In the genomic region with DNA sequence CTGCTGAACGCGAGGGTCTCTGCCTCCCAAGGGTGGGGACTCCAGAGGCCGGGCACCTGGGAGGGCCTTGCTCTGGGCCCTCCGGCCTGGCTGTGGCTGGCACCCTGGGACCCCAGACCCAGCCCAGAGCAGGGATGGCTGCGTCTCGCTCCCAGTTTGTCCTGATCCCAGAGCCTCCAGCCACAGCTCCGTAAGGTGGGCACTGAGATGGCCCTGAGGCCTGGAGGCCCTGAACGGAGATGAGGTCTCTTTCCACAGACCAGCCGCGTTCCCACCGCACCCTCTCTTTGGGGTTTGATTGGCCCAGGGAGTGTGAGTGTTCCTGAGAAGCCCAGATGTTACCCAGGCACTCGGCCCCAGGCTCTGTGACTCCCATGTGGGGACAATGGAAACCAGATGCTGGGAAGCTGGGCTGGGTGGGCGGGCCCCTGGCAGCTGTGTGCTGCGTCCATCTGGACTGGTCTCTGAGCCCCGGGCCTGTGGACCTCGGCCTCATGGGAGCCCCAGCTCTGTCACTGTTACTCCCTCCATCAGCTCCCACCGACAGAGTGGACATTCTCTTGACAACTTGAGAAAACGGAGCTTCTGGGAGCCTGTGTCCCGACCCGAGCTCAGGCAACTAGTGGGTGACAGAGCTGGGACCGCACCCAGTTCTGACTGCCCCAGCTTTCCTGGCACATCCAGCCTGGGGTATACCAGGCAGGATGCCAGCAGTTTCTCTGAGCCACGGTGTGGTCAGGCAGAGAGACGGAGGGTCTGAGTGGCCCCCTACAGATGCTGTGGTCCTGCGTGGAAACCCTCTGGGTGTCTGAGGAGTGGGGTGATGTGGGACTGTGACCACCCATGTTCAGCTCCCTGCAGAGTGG, we compare ENCODE assay signal across 9 cellular contexts. TPM values are rescaled to one million over a fixed set of nuclear protein-coding genes. Genes with fewer than 3 reads are reported as not detected.
DNase-seq lines count a peak whose midpoint lies in the region; ATAC-seq and TF ChIP-seq lines count a peak whose summit lies in the region.
"Had no signal": no experiment of that assay in that cellular context is flagged by ENCODE, and none has a peak within 500 bp of the region (broad histone marks: within the 10 kb centered on the region; RNA-seq: fewer than 3 reads in every experiment).

No MANE protein-coding gene starts in this region.

- no peaks in the 10 kb centered on the region for H3K79me2 ChIP-seq in hepatocyte

- H3K27me3 ChIP-seq in ascending aorta: no peaks in the 10 kb centered on the region
- peaks cover 9% of the 10 kb centered on the region for H3K27me3 ChIP-seq in hepatocyte
- peaks cover 20 to 34% (median 22%) of the 10 kb centered on the region in 3 donors for H3K27me3 ChIP-seq in skeletal muscle tissue (ENCODE audit: control insufficient read depth in 3 of 3, insufficient read depth in 3 of 3, low read length in 3 of 3)
- H3K27me3 ChIP-seq in effector memory CD4-positive, alpha-beta T cell (replicated peaks; ENCODE audit: control insufficient read depth, insufficient read depth, low read length, poor library complexity, severe bottlenecking): peaks cover 36% of the 10 kb centered on the region

- no peak overlapping the region for H2AFZ ChIP-seq in hepatocyte

- H3K9ac ChIP-seq in skeletal muscle tissue (ENCODE audit: low read depth in 1 of 3, low read length in 3 of 3): peak overlapping the region in 1 of 3 donors; percentile 79

- H3K27ac ChIP-seq in ascending aorta (peak overlapping the region; percentile 98 to 99), hepatocyte (peak overlapping the region; percentile 97), skeletal muscle tissue (ENCODE audit: low read depth, low read length) (peak overlapping the region; percentile 88), caudate nucleus (ENCODE audit: low read depth, low read length) (no peak overlapping the region)
- no peak overlapping the region for H3K27ac ChIP-seq in effector memory CD4-positive, alpha-beta T cell (ENCODE audit: insufficient read depth, low read length, poor library complexity, severe bottlenecking)
- H3K27ac ChIP-seq: neutrophil had no signal

- H3K4me1 ChIP-seq in ascending aorta: peaks cover 33 to 41% of the 10 kb centered on the region in 2 donors
- peaks cover 59% of the 10 kb centered on the region for H3K4me1 ChIP-seq in hepatocyte (ENCODE audit: insufficient read depth)
- peaks cover 33 to 42% (median 38%) of the 10 kb centered on the region in 3 donors for H3K4me1 ChIP-seq in skeletal muscle tissue (ENCODE audit: control insufficient read depth in 3 of 3, insufficient read depth in 3 of 3, low read length in 3 of 3)
- H3K4me1 ChIP-seq in effector memory CD4-positive, alpha-beta T cell (ENCODE audit: control insufficient read depth, insufficient read depth, low read length, poor library complexity, severe bottlenecking): peaks cover 34% of the 10 kb centered on the region

- TF ChIP-seq CTCF in ascending aorta (IDR thresholded peaks at IDR 0.05) (no peak), hepatocyte (IDR thresholded peaks at IDR 0.05; ENCODE audit: poor library complexity) (no peak)

- intact Hi-C loops in ascending aorta (cut with DNase I): loop anchor here (1.0 to 10.0 kb wide), 3 partner anchors 139 to 313 kb away; partner anchors contain the start of genes LSS, MCM3AP and YBEY

- H3K9me3 ChIP-seq in ascending aorta (no peaks in the 10 kb centered on the region), hepatocyte (ENCODE audit: low read depth) (no peaks in the 10 kb centered on the region), skeletal muscle tissue (ENCODE audit: control insufficient read depth in 3 of 3, low read length in 3 of 3) (no peaks in the 10 kb centered on the region)
- H3K9me3 ChIP-seq in effector memory CD4-positive, alpha-beta T cell (ENCODE audit: control insufficient read depth, low read length): no peaks in the 10 kb centered on the region
- H3K9me3 ChIP-seq: neutrophil had no signal

- H3K9me2 ChIP-seq in hepatocyte (replicated peaks; ENCODE audit: insufficient read depth): no peaks in the 10 kb centered on the region

- H3K36me3 ChIP-seq in ascending aorta (no peaks in the 10 kb centered on the region), hepatocyte (replicated peaks; ENCODE audit: insufficient read depth, low read depth) (no peaks in the 10 kb centered on the region), skeletal muscle tissue (ENCODE audit: control insufficient read depth in 3 of 3, insufficient read depth in 3 of 3, low read length in 3 of 3) (no peaks in the 10 kb centered on the region)
- H3K36me3 ChIP-seq in effector memory CD4-positive, alpha-beta T cell (ENCODE audit: control insufficient read depth, insufficient read depth, low read length): no peaks in the 10 kb centered on the region
- H3K36me3 ChIP-seq: neutrophil had no signal

- peak; percentile 31 for DNase-seq in ELF-1 (ENCODE audit: low read depth, low spot score)
- DNase-seq in ascending aorta (ENCODE audit: low spot score in 2 of 2): peak in 1 of 2 donors; percentile 83
- peak; percentile 67 for DNase-seq in hepatocyte (ENCODE audit: low spot score)
- DNase-seq in caudate nucleus (lab: John Stamatoyannopoulos, UW): no peak
- no peak for DNase-seq in effector memory CD4-positive, alpha-beta T cell
- DNase-seq in T1000 (lab: John Stamatoyannopoulos, UW): no peak

- H3K4me3 ChIP-seq in ascending aorta (peak overlapping the region; percentile 39 to 75), hepatocyte (no peak overlapping the region), skeletal muscle tissue (ENCODE audit: low read length in 3 of 3) (no peak overlapping the region)
- H3K4me3 ChIP-seq in effector memory CD4-positive, alpha-beta T cell (ENCODE audit: insufficient read depth, low read depth, low read length, poor library complexity, severe bottlenecking): no peak overlapping the region

- no peak for ATAC-seq in GM18868 (IDR thresholded peaks at IDR 0.05; ENCODE audit: unreplicated experiment)

- 44% methylated on average over 22 of the region's 24 CpGs for WGBS in hepatocyte (ENCODE audit: low lambda C conversion rate, missing lambda C conversion rate)

- H4K20me1 ChIP-seq in hepatocyte (ENCODE audit: insufficient read depth, poor library complexity, severe bottlenecking): no peaks in the 10 kb centered on the region

- peak overlapping the region; percentile 93 for H3K4me2 ChIP-seq in hepatocyte

RNA-seq across cellular contexts. Expression of gene COL6A1, which starts 9.8 kb away (rescaled TPM):
- total RNA-seq in ascending aorta: 1,564 TPM
- total RNA-seq in hepatocyte: 193 and 296 TPM in 2 replicates
- polyA plus RNA-seq in hepatocyte: 592 and 616 TPM in 2 replicates
- 270 TPM for total RNA-seq in skeletal muscle tissue

Comparison
In these comparisons a context has a peak if more than half of its experiments do, and no peak if none do; other contexts are left out.
1. DNase-seq: peak in ELF-1 (single experiment) and hepatocyte (single experiment); none in caudate nucleus (0 of 61), effector memory CD4-positive, alpha-beta T cell (0 of 3) and T1000 (single experiment).
2. H3K27ac ChIP-seq: peak in ascending aorta (2 of 2), hepatocyte (single experiment) and skeletal muscle tissue (single experiment); none in caudate nucleus (single experiment) and effector memory CD4-positive, alpha-beta T cell (single experiment).
3. H3K4me3 ChIP-seq: peak in ascending aorta (2 of 2); none in hepatocyte (single experiment), skeletal muscle tissue (0 of 3) and effector memory CD4-positive, alpha-beta T cell (single experiment).